Comparison of ENCODE assay signal across 17 cellular contexts in the genomic region with DNA sequence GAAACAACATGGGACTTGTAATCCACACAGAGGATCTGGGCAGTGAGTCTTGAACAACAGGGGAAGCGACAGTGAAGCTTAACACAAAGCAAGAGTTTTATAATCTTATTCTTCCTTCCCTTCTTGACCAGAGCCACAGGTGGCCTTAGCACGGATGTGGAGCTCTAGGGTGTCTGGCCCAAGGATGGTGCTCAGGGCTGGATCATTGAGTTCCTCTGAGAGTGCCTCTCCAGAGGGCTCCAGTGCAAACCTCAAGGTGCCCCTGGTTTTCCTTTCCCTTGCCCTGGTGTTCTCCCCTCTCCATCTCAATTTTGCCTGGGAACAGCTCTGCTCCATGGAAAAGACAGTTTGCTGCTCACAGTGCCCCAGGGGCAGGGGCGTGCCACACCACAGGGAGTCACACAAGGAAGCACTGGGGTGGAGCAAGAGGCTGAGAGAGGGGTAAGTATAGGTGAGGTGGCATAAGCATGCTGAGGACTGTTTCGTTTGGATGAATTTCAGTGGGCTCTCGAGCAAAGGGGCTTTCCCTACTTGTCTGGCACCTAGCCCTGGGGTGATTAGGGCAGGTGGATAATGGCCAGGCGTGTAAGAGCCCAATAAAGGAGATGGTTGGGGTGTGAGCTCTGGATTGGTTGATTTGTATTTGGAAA.
DNase-seq lines count a peak whose midpoint lies in the region; ATAC-seq lines count a peak whose summit lies in the region.
"Had no signal": no experiment of that assay in that cellular context is flagged by ENCODE, and none has a peak within 500 bp of the region (broad histone marks: within the 10 kb centered on the region; RNA-seq: fewer than 3 reads in every experiment).

No MANE protein-coding gene starts in this region.

- H2AK5ac ChIP-seq in neuronal stem cell (ENCODE audit: low read depth, low read length): no peak overlapping the region

- H3K4me3 ChIP-seq in neuronal stem cell (ENCODE audit: low read length in 2 of 2): no peak overlapping the region
- H3K4me3 ChIP-seq: Peyer's patch, suprapubic skin had no signal

- H3K27me3 ChIP-seq in neuronal stem cell (ENCODE audit: control insufficient read depth in 3 of 3, insufficient read depth in 3 of 3, low read depth in 1 of 3, low read length in 3 of 3): no peaks in the 10 kb centered on the region
- H3K27me3 ChIP-seq: brain microvascular endothelial cell, Peyer's patch, suprapubic skin had no signal

- H3K18ac ChIP-seq in neuronal stem cell (ENCODE audit: low read length): peak overlapping the region; percentile 20

- no peak for ATAC-seq in GM21515 (IDR thresholded peaks at IDR 0.05; ENCODE audit: unreplicated experiment)

- no peak overlapping the region for H2BK15ac ChIP-seq in neuronal stem cell (ENCODE audit: low read length)

- H4K91ac ChIP-seq in neuronal stem cell (ENCODE audit: low read depth, low read length, poor library complexity): no peak overlapping the region

- no peak overlapping the region for H4K8ac ChIP-seq in neuronal stem cell (ENCODE audit: low read depth, low read length)

- H3K27ac ChIP-seq in epithelial cell of prostate: no peak overlapping the region
- no peak overlapping the region for H3K27ac ChIP-seq in neuronal stem cell (replicated peaks; ENCODE audit: low read length)
- H3K27ac ChIP-seq: brain microvascular endothelial cell, Peyer's patch, suprapubic skin had no signal

- DNase-seq in Daoy (ENCODE audit: low read depth): peak; percentile 17
- DNase-seq in NCI-H2196 treated with DMSO at 0.1 percent for 48 hours (lab: John Stamatoyannopoulos, UW; ENCODE audit: unreplicated experiment): peak; percentile 26
- peak; percentile 33 for DNase-seq in epithelial cell of prostate (ENCODE audit: low read depth, low spot score)
- DNase-seq in neuronal stem cell (ENCODE audit: low spot score): no peak
- DNase-seq in effector CD4-positive, alpha-beta T cell: no peak
- no peak for DNase-seq in NCI-H526 (lab: John Stamatoyannopoulos, UW)
- DNase-seq: activated naive CD8-positive, alpha-beta T cell treated with anti-CD3 and anti-CD28 coated beads for 36 hours; brain microvascular endothelial cell; CD4-positive, alpha-beta memory T cell; Kasumi-1; left cardiac atrium; NCI-H1105; NCI-H2171; nucleus accumbens; Peyer's patch had no signal

- no peak overlapping the region for H2BK120ac ChIP-seq in neuronal stem cell (ENCODE audit: low read depth, low read length)

- H2BK12ac ChIP-seq in neuronal stem cell (ENCODE audit: low read length): no peak overlapping the region

- no peaks in the 10 kb centered on the region for H3K79me1 ChIP-seq in neuronal stem cell (ENCODE audit: low read depth, low read length)

- no peak overlapping the region for H3K4ac ChIP-seq in neuronal stem cell (ENCODE audit: low read length)

- H3K4me2 ChIP-seq in neuronal stem cell (ENCODE audit: insufficient read depth, low read length, poor library complexity, severe bottlenecking): no peak overlapping the region

- H2AFZ ChIP-seq in neuronal stem cell (ENCODE audit: low read length): no peak overlapping the region

- no peak overlapping the region for H3K9ac ChIP-seq in neuronal stem cell (ENCODE audit: low read depth, low read length, poor library complexity)

- peaks cover 0 to 3% of the 10 kb centered on the region in 2 donors for H3K4me1 ChIP-seq in neuronal stem cell (ENCODE audit: control insufficient read depth in 2 of 2, insufficient read depth in 1 of 2, low read depth in 1 of 2, low read length in 2 of 2)
- H3K4me1 ChIP-seq: suprapubic skin had no signal

- no CpG with 5 or more reads among the region's 6 CpGs for WGBS in neuronal stem cell (ENCODE audit: extremely low coverage in 2 of 2, insufficient read length in 2 of 2, insufficient replicate concordance in 1 of 2), 2 donors

- no peak overlapping the region for H3K14ac ChIP-seq in neuronal stem cell (ENCODE audit: low read length)

- H3K36me3 ChIP-seq in neuronal stem cell (replicated peaks in 1 of 2; ENCODE audit: control insufficient read depth in 2 of 2, insufficient read depth in 2 of 2, low read length in 2 of 2): peaks cover 0 to 22% of the 10 kb centered on the region in 2 donors
- H3K36me3 ChIP-seq: Peyer's patch had no signal

- no peak overlapping the region for H3K23ac ChIP-seq in neuronal stem cell (ENCODE audit: low read depth, low read length, poor library complexity)

- no peak overlapping the region for H2BK5ac ChIP-seq in neuronal stem cell (ENCODE audit: low read length)

- no peaks in the 10 kb centered on the region for H3K9me3 ChIP-seq in neuronal stem cell (replicated peaks in 1 of 2; ENCODE audit: control insufficient read depth in 2 of 2, insufficient read depth in 1 of 2, low read depth in 1 of 2, low read length in 2 of 2)
- H3K9me3 ChIP-seq: Peyer's patch, suprapubic skin had no signal

Comparison
In these comparisons a context has a peak if more than half of its experiments do, and no peak if none do; other contexts are left out.
1. DNase-seq: peak in Daoy (single experiment), NCI-H2196 treated with DMSO at 0.1 percent for 48 hours (single experiment) and epithelial cell of prostate (single experiment); none in neuronal stem cell (single experiment), effector CD4-positive, alpha-beta T cell (single experiment) and NCI-H526 (0 of 2).